ENCODE assay signal across 24 cellular contexts in genomic region chr3:120528163-120528562, GRCh38.
"Had no signal": no experiment of that assay in that cellular context is flagged by ENCODE, and none has a peak within 500 bp of the region (broad histone marks: within the 10 kb centered on the region; RNA-seq: fewer than 3 reads in every experiment).

No MANE protein-coding gene starts in this region.

- DNase-seq: activated CD4-positive, alpha-beta T cell treated with anti-CD3 and anti-CD28 coated beads for 1 hour; activated CD4-positive, alpha-beta T cell treated with anti-CD3 and anti-CD28 coated beads, Interleukin-2, amount 50 U/mL, for 4 hours; endodermal cell; foreskin fibroblast; heart left ventricle; hypothalamus; immature natural killer cell; naive B cell; nephron progenitor cell; ovary; retina; stimulated activated CD4-positive, alpha-beta T cell treated with anti-CD3 and anti-CD28 coated beads, Interleukin-12 subunit alpha, Interleukin-12 subunit beta, amount 100 ng/mL, for 4 hours; stimulated activated CD4-positive, alpha-beta T cell treated with anti-CD3 and anti-CD28 coated beads, Interleukin-4, amount 100 ng/mL, for 1 hour; tibial artery; upper lobe of right lung had no signal

- H3K4me1 Mint-ChIP-seq: activated naive CD4-positive, alpha-beta T cell treated with anti-CD3 and anti-CD28 coated beads, Interleukin-2, amount 50 U/mL, for 24 hours; central memory CD8-positive, alpha-beta T cell; immature natural killer cell; naive B cell had no signal

- ATAC-seq: esophagus mucosa, heart left ventricle, sciatic nerve, upper lobe of right lung, WTC11 had no signal

- H3K4me3 Mint-ChIP-seq: activated naive CD4-positive, alpha-beta T cell treated with anti-CD3 and anti-CD28 coated beads, Interleukin-2, amount 50 U/mL, for 24 hours; central memory CD8-positive, alpha-beta T cell; dendritic cell treated with granulocyte-macrophage colony-stimulating factor and Interleukin-4, amounts not matched to agents 40 ng/mL and 50 ng/mL, for 4 days; endodermal cell; immature natural killer cell; mesothelial cell of epicardium; naive B cell; nephron progenitor cell; WTC11 had no signal

- H3K27ac Mint-ChIP-seq: activated naive CD4-positive, alpha-beta T cell treated with anti-CD3 and anti-CD28 coated beads, Interleukin-2, amount 50 U/mL, for 24 hours; activated T-helper 2 cell treated with anti-CD3 and anti-CD28 coated beads, Interferon-gamma antibody, Interleukin-2, Interleukin-4, amounts not matched to agents 10 μg/mL and 5 μg/mL and 100 μg/mL, durations not matched to agents 14 hours and 24 hours and 36 hours; dendritic cell treated with granulocyte-macrophage colony-stimulating factor and Interleukin-4, amounts not matched to agents 40 ng/mL and 50 ng/mL, for 4 days; endodermal cell; immature natural killer cell; mesothelial cell of epicardium; naive B cell; nephron progenitor cell; progenitor cell of endocrine pancreas; WTC11 had no signal

- H3K36me3 Mint-ChIP-seq: activated naive CD4-positive, alpha-beta T cell treated with anti-CD3 and anti-CD28 coated beads, Interleukin-2, amount 50 U/mL, for 24 hours; immature natural killer cell; mesothelial cell of epicardium; naive B cell; WTC11 had no signal

- H3K9me3 Mint-ChIP-seq: activated T-helper 2 cell treated with anti-CD3 and anti-CD28 coated beads, Interferon-gamma antibody, Interleukin-2, Interleukin-4, amounts not matched to agents 10 μg/mL and 5 μg/mL and 100 μg/mL, durations not matched to agents 14 hours and 24 hours and 36 hours; central memory CD8-positive, alpha-beta T cell; endodermal cell; WTC11 had no signal

- H3K27me3 Mint-ChIP-seq: progenitor cell of endocrine pancreas had no signal
